Comparison of ENCODE assay signal across 24 cellular contexts in the genomic region with DNA sequence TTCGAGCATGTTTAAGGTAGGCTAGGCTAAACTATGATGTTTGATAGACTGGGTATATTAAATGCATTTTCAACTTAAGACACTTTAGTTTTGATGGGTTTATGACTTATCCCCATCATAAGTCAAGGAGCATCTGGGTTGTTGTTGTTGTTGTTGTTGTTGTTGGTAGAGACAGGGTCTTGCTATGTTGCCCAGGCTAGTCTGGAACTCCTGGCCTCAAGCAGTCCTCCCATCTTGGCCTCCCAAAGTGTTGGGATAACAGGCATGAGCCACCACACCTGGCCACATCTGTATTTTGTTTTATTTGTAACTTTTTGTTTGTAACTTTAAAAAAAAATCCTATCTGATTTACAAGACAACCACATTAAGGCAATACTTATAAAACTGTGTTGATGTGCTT. TPM values are rescaled to one million over a fixed set of nuclear protein-coding genes. Genes with fewer than 3 reads are reported as not detected.
DNase-seq lines count a peak whose midpoint lies in the region; ATAC-seq, FAIRE-seq and TF ChIP-seq lines count a peak whose summit lies in the region.
"Had no signal": no experiment of that assay in that cellular context is flagged by ENCODE, and none has a peak within 500 bp of the region (broad histone marks: within the 10 kb centered on the region; RNA-seq: fewer than 3 reads in every experiment).

No MANE protein-coding gene starts in this region.

- peak; percentile 42 for FAIRE-seq in GM19239 (lab: Jason Lieb, UNC)
- FAIRE-seq: A204.1, GM12878 had no signal

- H3K4me1 Mint-ChIP-seq in WTC11, result peaks cover 12% of the 10 kb centered on the region

- H3K27ac Mint-ChIP-seq in WTC11, result no peak overlapping the region
- H3K27ac Mint-ChIP-seq: CD14-positive monocyte; CD4-positive, alpha-beta memory T cell; CD4-positive, CD25-positive, alpha-beta regulatory T cell had no signal

- H3K4me3 Mint-ChIP-seq in WTC11, result no peak overlapping the region
- H3K4me3 Mint-ChIP-seq: CD14-positive monocyte; CD4-positive, alpha-beta memory T cell; CD4-positive, CD25-positive, alpha-beta regulatory T cell; CD8-positive, alpha-beta memory T cell had no signal

- H3K27me3 Mint-ChIP-seq in WTC11 (ENCODE audit: low read depth), result no peaks in the 10 kb centered on the region
- H3K27me3 Mint-ChIP-seq: CD4-positive, alpha-beta memory T cell; CD4-positive, CD25-positive, alpha-beta regulatory T cell; CD8-positive, alpha-beta memory T cell had no signal

- CTCF ChIA-PET in WTC11 (lab: Charles Lee), result no interaction called here

- in situ Hi-C loops in gastrocnemius medialis (cut with MboI; ENCODE audit: low sequenced_read_pairs in 4 of 4), result no loop called here

- intact Hi-C loops in gastrocnemius medialis (cut with DNase I; ENCODE audit: low total_unique reads), result no loop called here

- H3K9me3 Mint-ChIP-seq in WTC11, result no peaks in the 10 kb centered on the region
- H3K9me3 Mint-ChIP-seq: CD14-positive monocyte; CD8-positive, alpha-beta memory T cell had no signal

- no peaks in the 10 kb centered on the region for H3K4me1 ChIP-seq in gastrocnemius medialis
- H3K4me1 ChIP-seq: BE2C, BLaER1 had no signal

- H3K4me3 ChIP-seq in gastrocnemius medialis, result no peak overlapping the region
- H3K4me3 ChIP-seq: BLaER1, GM12878 had no signal

- H3K36me3 Mint-ChIP-seq in WTC11, result peaks cover 56% of the 10 kb centered on the region

- peaks cover 0 to 51% of the 10 kb centered on the region in 2 donors for H3K36me3 ChIP-seq in gastrocnemius medialis

- no peaks in the 10 kb centered on the region for H3K9me3 ChIP-seq in gastrocnemius medialis
- H3K9me3 ChIP-seq: BE2C, BLaER1 had no signal

- TF ChIP-seq POLR2A in gastrocnemius medialis (IDR thresholded peaks at IDR 0.05), result no peak

- DNase-seq in GM19239 (ENCODE audit: insufficient read length, low spot score) (no peak), WTC11 (ENCODE audit: low spot score) (no peak), gastrocnemius medialis (no peak), GM20000 (ENCODE audit: low spot score) (no peak)
- DNase-seq: 8988T; ACHN; BE2C; C1 segment of cervical spinal cord; CD4-positive, alpha-beta memory T cell; CD4-positive, CD25-positive, alpha-beta regulatory T cell; CD8-positive, alpha-beta memory T cell; COR-L47; DMS 273 treated with DMSO at 0.1 percent for 48 hours; DMS153; DMS53; DMS79; DND-41; EL; GDM1 had no signal

- H3K27me3 ChIP-seq in gastrocnemius medialis, result no peaks in the 10 kb centered on the region
- H3K27me3 ChIP-seq: BE2C, BLaER1 had no signal

- no peak for ATAC-seq in WTC11
- ATAC-seq in gastrocnemius medialis, result no peak
- no peak for ATAC-seq in HG03159 (IDR thresholded peaks at IDR 0.05; ENCODE audit: unreplicated experiment)
- ATAC-seq: GM12878 had no signal

- POLR2A ChIA-PET in WTC11 (lab: Charles Lee), result no interaction called here

- TF ChIP-seq CTCF in WTC11 (IDR thresholded peaks at IDR 0.05) (no peak), gastrocnemius medialis (IDR thresholded peaks at IDR 0.05 in 4 of 5, conservative IDR thresholded peaks at IDR 0.05 in 1 of 5) (no peak), GM20000 (IDR thresholded peaks at IDR 0.05; ENCODE audit: extremely low read depth, missing control alignments) (no peak)

- H3K27ac ChIP-seq in gastrocnemius medialis, result no peak overlapping the region
- H3K27ac ChIP-seq: BLaER1 had no signal

TF ChIP-seq in WTC11, 78 proteins besides CTCF, POLR2A, EP300 and RAD21:
- no peak for TF ChIP-seq PRRX2 (CRISPR knock-in tag; IDR thresholded peaks at IDR 0.05)
- peak; percentile 93 for TF ChIP-seq ZNF121 (CRISPR knock-in tag; IDR thresholded peaks at IDR 0.05)

RNA-seq across cellular contexts. Expression of a gene that starts 17.5 kb away (rescaled TPM):
- total RNA-seq in WTC11 (2021) (20.1 to 22.9 TPM (median 21.6 TPM) in 3 replicates), gastrocnemius medialis (10 to 100 TPM in 1 of 4 donors, 1 to 10 TPM in 3; 7.6 to 11.3 (median 9.6) TPM)

RNA-seq across cellular contexts. Expression of a gene that starts 33.9 kb away (rescaled TPM):
- total RNA-seq in WTC11 (2021) (31.1 to 35.7 TPM (median 35.2 TPM) in 3 replicates), gastrocnemius medialis (10 to 100 TPM; 22.3 to 32.8 (median 24.8) TPM)

RNA-seq across cellular contexts. Expression of a gene that starts 54.1 kb away (rescaled TPM):
- total RNA-seq in WTC11 (2021) (0.25 to 0.46 TPM (median 0.27 TPM) in 3 replicates), gastrocnemius medialis (10 to 100 TPM; 23.4 to 73.2 (median 42.1) TPM)

Comparison
In these comparisons a context has a peak if more than half of its experiments do, and no peak if none do; other contexts are left out.
1. RNA of a gene that starts 54.1 kb away (total RNA-seq): 23.4 to 73.2 TPM in gastrocnemius medialis; 0.25 to 0.46 TPM in WTC11; every median in the first group is over 10 times any median in the second.